ENCODE assay signal across 2 cellular contexts in genomic region chr2:69780907-69781306, GRCh38.
TF ChIP-seq lines count a peak whose summit lies in the region.

No MANE protein-coding gene starts in this region.

TF ChIP-seq in liver, 16 proteins besides CTCF, POLR2A, EP300 and RAD21 (continued from another document):
- no peak for TF ChIP-seq REST (IDR thresholded peaks at IDR 0.05)
- no peak for TF ChIP-seq JUND (IDR thresholded peaks at IDR 0.05)
- no peak for TF ChIP-seq FOXA1 (IDR thresholded peaks at IDR 0.05)
- no peak for TF ChIP-seq RXRA (IDR thresholded peaks at IDR 0.05)
- no peak for TF ChIP-seq MAX (IDR thresholded peaks at IDR 0.05)

TF ChIP-seq in WTC11, 78 proteins besides CTCF, POLR2A, EP300 and RAD21 (continued from another document):
- TF ChIP-seq ATF6 (CRISPR knock-in tag; IDR thresholded peaks at IDR 0.05) (no peak), SOX15 (CRISPR knock-in tag; IDR thresholded peaks at IDR 0.05) (no peak), ZBTB21 (CRISPR knock-in tag; IDR thresholded peaks at IDR 0.05; ENCODE audit: borderline replicate concordance) (no peak), OVOL2 (CRISPR knock-in tag; IDR thresholded peaks at IDR 0.05; ENCODE audit: borderline replicate concordance) (no peak), SMAD4 (CRISPR knock-in tag; IDR thresholded peaks at IDR 0.05) (no peak)
TF ChIP-seq in WTC11: peak in this region for 0.
